13 cellular contexts compared by ENCODE assay signal in the genomic region with DNA sequence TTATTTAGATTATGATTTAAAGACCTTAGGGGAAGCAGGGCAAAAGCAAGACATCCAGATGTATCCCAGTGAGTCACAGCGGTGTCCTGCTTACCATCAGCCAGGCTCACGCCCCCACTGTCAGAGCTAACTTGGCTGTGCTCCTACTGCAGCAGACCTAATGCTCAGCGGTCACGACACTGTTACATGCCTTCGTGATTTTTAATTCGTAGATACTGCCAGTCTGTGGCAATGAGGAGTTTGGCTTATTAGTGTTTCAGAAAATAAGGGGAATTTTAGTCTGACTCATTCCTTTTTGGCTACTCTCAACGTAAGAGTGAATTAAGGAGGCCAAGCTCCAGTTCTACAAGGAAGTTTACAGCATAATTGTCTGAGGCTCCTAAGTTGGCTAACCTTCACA. TPM values are rescaled to one million over a fixed set of nuclear protein-coding genes. Genes with fewer than 3 reads are reported as not detected.
DNase-seq lines count a peak whose midpoint lies in the region; ATAC-seq and TF ChIP-seq lines count a peak whose summit lies in the region.
"Had no signal": no experiment of that assay in that cellular context is flagged by ENCODE, and none has a peak within 500 bp of the region (broad histone marks: within the 10 kb centered on the region; RNA-seq: fewer than 3 reads in every experiment).

No MANE protein-coding gene starts in this region.

- no peak for TF ChIP-seq POLR2A in adrenal gland (IDR thresholded peaks at IDR 0.05)

- H3K4me1 ChIP-seq in adrenal gland (replicated peaks in 1 of 2) (peaks cover 0 to 4% of the 10 kb centered on the region in 2 donors), heart right ventricle (peaks cover 0 to 7% (median 0%) of the 10 kb centered on the region in 9 donors), neuronal stem cell (ENCODE audit: control insufficient read depth in 2 of 2, insufficient read depth in 1 of 2, low read depth in 1 of 2, low read length in 2 of 2) (no peaks in the 10 kb centered on the region)

- H2BK120ac ChIP-seq in neuronal stem cell (ENCODE audit: low read depth, low read length) = no peak overlapping the region

- H3K4me1 Mint-ChIP-seq in stimulated activated memory B cell treated with anti-CD40 and anti-IgM and Interleukin-4, amounts not matched to agents 10 μg/mL and 1 μg/mL and 100 μg/mL, for 72 hours = no peaks in the 10 kb centered on the region
- H3K4me1 Mint-ChIP-seq: activated naive CD8-positive, alpha-beta T cell treated with anti-CD3 and anti-CD28 coated beads, Interleukin-2, amount 50 U/mL, for 24 hours had no signal

- no peak overlapping the region for H4K91ac ChIP-seq in neuronal stem cell (ENCODE audit: low read depth, low read length, poor library complexity)

- H3K27ac ChIP-seq in adrenal gland (peak overlapping the region in 2 of 5 donors; percentile 45 to 48), heart right ventricle (peak overlapping the region in 1 of 10 donors; percentile 39), neuronal stem cell (replicated peaks; ENCODE audit: low read length) (no peak overlapping the region)

- no peak overlapping the region for H3K9ac ChIP-seq in neuronal stem cell (ENCODE audit: low read depth, low read length, poor library complexity)

- H3K9me3 ChIP-seq in adrenal gland (replicated peaks in 1 of 3) (no peaks in the 10 kb centered on the region), heart right ventricle (peaks cover 0 to 13% (median 0%) of the 10 kb centered on the region in 11 donors), neuronal stem cell (replicated peaks in 1 of 2; ENCODE audit: control insufficient read depth in 2 of 2, insufficient read depth in 1 of 2, low read depth in 1 of 2, low read length in 2 of 2) (no peaks in the 10 kb centered on the region)

- no peak overlapping the region for H2BK15ac ChIP-seq in neuronal stem cell (ENCODE audit: low read length)

- H3K4me3 ChIP-seq in GM12865 (ENCODE audit: low read depth, low read length) (no peak overlapping the region), adrenal gland (no peak overlapping the region), heart right ventricle (no peak overlapping the region), neuronal stem cell (ENCODE audit: low read length in 2 of 2) (no peak overlapping the region)

- H2AFZ ChIP-seq in neuronal stem cell (ENCODE audit: low read length) = no peak overlapping the region

- intact Hi-C loops in adrenal gland (cut with DNase I) = no loop called here
- intact Hi-C loops in heart right ventricle (cut with DNase I) = no loop called here

- no peak overlapping the region for H3K4ac ChIP-seq in neuronal stem cell (ENCODE audit: low read length)

- no peak overlapping the region for H3K4me3 Mint-ChIP-seq in stimulated activated memory B cell treated with anti-CD40 and anti-IgM and Interleukin-4, amounts not matched to agents 10 μg/mL and 1 μg/mL and 100 μg/mL, for 72 hours
- H3K4me3 Mint-ChIP-seq: activated naive CD8-positive, alpha-beta T cell treated with anti-CD3 and anti-CD28 coated beads, Interleukin-2, amount 50 U/mL, for 24 hours had no signal

- H2BK12ac ChIP-seq in neuronal stem cell (ENCODE audit: low read length) = no peak overlapping the region

- H3K36me3 ChIP-seq in adrenal gland (replicated peaks in 1 of 2) (no peaks in the 10 kb centered on the region), heart right ventricle (no peaks in the 10 kb centered on the region), neuronal stem cell (replicated peaks in 1 of 2; ENCODE audit: control insufficient read depth in 2 of 2, insufficient read depth in 2 of 2, low read length in 2 of 2) (no peaks in the 10 kb centered on the region)

- TF ChIP-seq CTCF in GM12865 (IDR thresholded peaks at IDR 0.05; ENCODE audit: insufficient read depth, low read depth, low read length, missing control alignments) (no peak), adrenal gland (IDR thresholded peaks at IDR 0.05) (no peak), heart right ventricle (IDR thresholded peaks at IDR 0.05) (no peak)

- H4K8ac ChIP-seq in neuronal stem cell (ENCODE audit: low read depth, low read length) = no peak overlapping the region

- H3K36me3 Mint-ChIP-seq in stimulated activated memory B cell treated with anti-CD40 and anti-IgM and Interleukin-4, amounts not matched to agents 10 μg/mL and 1 μg/mL and 100 μg/mL, for 72 hours = no peaks in the 10 kb centered on the region

- no peak overlapping the region for H2BK5ac ChIP-seq in neuronal stem cell (ENCODE audit: low read length)

- no peak overlapping the region for H3K4me2 ChIP-seq in neuronal stem cell (ENCODE audit: insufficient read depth, low read length, poor library complexity, severe bottlenecking)

- peak; percentile 26 for DNase-seq in GM12865 (ENCODE audit: low read depth)
- peak; percentile 38 to 87 (median 75) for DNase-seq in adrenal gland
- DNase-seq in heart right ventricle = peak; percentile 23 to 55
- no peak for DNase-seq in DMS153 treated with DMSO at 0.1 percent for 48 hours (lab: John Stamatoyannopoulos, UW; ENCODE audit: unreplicated experiment)
- no peak for DNase-seq in neuronal stem cell (ENCODE audit: low spot score)
- no peak for DNase-seq in Ammon's horn (ENCODE audit: low spot score)
- DNase-seq: activated CD4-positive, CD25-positive, alpha-beta regulatory T cell treated with anti-CD3 and anti-CD28 coated beads, Interleukin-2, amount 50 U/mL, for 72 hours; activated naive CD8-positive, alpha-beta T cell treated with anti-CD3 and anti-CD28 coated beads, Interleukin-2, amount 50 U/mL, for 24 hours; GF-D8; hippocampal formation; Karpas-422 had no signal

- peaks cover 12% of the 10 kb centered on the region for H3K27me3 Mint-ChIP-seq in stimulated activated memory B cell treated with anti-CD40 and anti-IgM and Interleukin-4, amounts not matched to agents 10 μg/mL and 1 μg/mL and 100 μg/mL, for 72 hours

- no peak overlapping the region for H2AK5ac ChIP-seq in neuronal stem cell (ENCODE audit: low read depth, low read length)

- 18 to 41% (median 27%) methylated on average over 7 of the region's 7 CpGs for WGBS in adrenal gland, 4 donors
- 24 to 41% methylated on average over 7 of the region's 7 CpGs for WGBS in heart right ventricle, 2 donors
- no CpG with 5 or more reads among the region's 7 CpGs for WGBS in neuronal stem cell (ENCODE audit: extremely low coverage in 2 of 2, insufficient read length in 2 of 2, insufficient replicate concordance in 1 of 2), 2 donors

- no peak overlapping the region for H3K14ac ChIP-seq in neuronal stem cell (ENCODE audit: low read length)

- H3K27me3 ChIP-seq in adrenal gland (no peaks in the 10 kb centered on the region), heart right ventricle (no peaks in the 10 kb centered on the region), neuronal stem cell (ENCODE audit: control insufficient read depth in 3 of 3, insufficient read depth in 3 of 3, low read depth in 1 of 3, low read length in 3 of 3) (no peaks in the 10 kb centered on the region)

- no peak overlapping the region for H3K18ac ChIP-seq in neuronal stem cell (ENCODE audit: low read length)

- no peak overlapping the region for H3K27ac Mint-ChIP-seq in stimulated activated memory B cell treated with anti-CD40 and anti-IgM and Interleukin-4, amounts not matched to agents 10 μg/mL and 1 μg/mL and 100 μg/mL, for 72 hours
- H3K27ac Mint-ChIP-seq: activated naive CD8-positive, alpha-beta T cell treated with anti-CD3 and anti-CD28 coated beads, Interleukin-2, amount 50 U/mL, for 24 hours had no signal

- no peak overlapping the region for H3K23ac ChIP-seq in neuronal stem cell (ENCODE audit: low read depth, low read length, poor library complexity)

- no peaks in the 10 kb centered on the region for H3K9me3 Mint-ChIP-seq in stimulated activated memory B cell treated with anti-CD40 and anti-IgM and Interleukin-4, amounts not matched to agents 10 μg/mL and 1 μg/mL and 100 μg/mL, for 72 hours
- H3K9me3 Mint-ChIP-seq: activated naive CD8-positive, alpha-beta T cell treated with anti-CD3 and anti-CD28 coated beads, Interleukin-2, amount 50 U/mL, for 24 hours had no signal

- no peaks in the 10 kb centered on the region for H3K79me1 ChIP-seq in neuronal stem cell (ENCODE audit: low read depth, low read length)

- ATAC-seq in heart right ventricle = peak; percentile 78 to 99 (median 92)
- peak; percentile 35 for ATAC-seq in stimulated activated memory B cell treated with anti-CD40 and anti-IgM and Interleukin-4, amounts not matched to agents 10 μg/mL and 1 μg/mL and 100 μg/mL, for 72 hours
- no peak for ATAC-seq in GM19397 (IDR thresholded peaks at IDR 0.05; ENCODE audit: unreplicated experiment)
- ATAC-seq: activated naive CD8-positive, alpha-beta T cell treated with anti-CD3 and anti-CD28 coated beads, Interleukin-2, amount 50 U/mL, for 24 hours had no signal

RNA-seq across cellular contexts. Expression of gene EFCAB6, which starts 22.7 kb away (rescaled TPM):
- total RNA-seq in adrenal gland (1 to 10 TPM; 1.6 to 4.8 (median 2.9) TPM), heart right ventricle (1 to 10 TPM; 1.0 to 4.3 (median 1.9) TPM)
- polyA plus RNA-seq in adrenal gland (1 to 10 TPM; 1.6 to 4.8 (median 1.8) TPM), heart right ventricle (under 1 TPM; 0.25 to 0.44 TPM)
- 0.49 TPM for polyA plus RNA-seq in neuronal stem cell (2013, experiment 1 of 2)
- 0.48 TPM for polyA plus RNA-seq in neuronal stem cell (2013, experiment 2 of 2)

Comparison
In these comparisons a context has a peak if more than half of its experiments do, and no peak if none do; other contexts are left out.
1. DNase-seq: peak in GM12865 (single experiment), adrenal gland (7 of 7) and heart right ventricle (2 of 2); none in DMS153 treated with DMSO at 0.1 percent for 48 hours (single experiment), neuronal stem cell (single experiment) and Ammon's horn (single experiment).